In genomic region chr6:7146079-7146828, GRCh38 we compare ENCODE assay signal across 8 cellular contexts. TPM values are rescaled to one million over a fixed set of nuclear protein-coding genes. Genes with fewer than 3 reads are reported as not detected.
A peak's percentile ranks its signal among the peaks of the same experiment; 100 is the strongest.
DNase-seq lines count a peak whose midpoint lies in the region; ATAC-seq lines count a peak whose summit lies in the region.

No MANE protein-coding gene starts in this region.

- peaks cover 62% of the 10 kb centered on the region for H3K36me3 Mint-ChIP-seq in dendritic cell treated with granulocyte-macrophage colony-stimulating factor and Interleukin-4, amounts not matched to agents 40 ng/mL and 50 ng/mL, for 4 days (ENCODE audit: low read depth)

- peaks cover 77% of the 10 kb centered on the region for H3K4me1 Mint-ChIP-seq in dendritic cell treated with granulocyte-macrophage colony-stimulating factor and Interleukin-4, amounts not matched to agents 40 ng/mL and 50 ng/mL, for 4 days (ENCODE audit: low read depth)

- DNase-seq in NCI-H1694 treated with DMSO at 0.1 percent for 48 hours (lab: John Stamatoyannopoulos, UW) (peak; percentile 31), NCI-H1694 (lab: John Stamatoyannopoulos, UW) (no peak), RPMI7951 (ENCODE audit: low read depth) (peak; percentile 69), medulla oblongata (ENCODE audit: extremely low spot score) (peak; percentile 71), ureter (ENCODE audit: low spot score) (peak; percentile 64)
- DNase-seq in activated CD4-positive, CD25-positive, alpha-beta regulatory T cell treated with anti-CD3 and anti-CD28 coated beads, Interleukin-2, amount 50 U/mL, for 72 hours, result no peak

- ATAC-seq in HG03045 (IDR thresholded peaks at IDR 0.05; ENCODE audit: unreplicated experiment), result peak; percentile 52

- intact Hi-C loops in dendritic cell treated with granulocyte-macrophage colony-stimulating factor and Interleukin-4, amounts not matched to agents 40 ng/mL and 50 ng/mL, for 4 days (cut with micrococcal nuclease), result no loop called here

- H3K27me3 Mint-ChIP-seq in dendritic cell treated with granulocyte-macrophage colony-stimulating factor and Interleukin-4, amounts not matched to agents 40 ng/mL and 50 ng/mL, for 4 days, result no peaks in the 10 kb centered on the region

- peak overlapping the region; percentile 45 for H3K4me3 Mint-ChIP-seq in dendritic cell treated with granulocyte-macrophage colony-stimulating factor and Interleukin-4, amounts not matched to agents 40 ng/mL and 50 ng/mL, for 4 days

- peak overlapping the region; percentile 90 for H3K27ac Mint-ChIP-seq in dendritic cell treated with granulocyte-macrophage colony-stimulating factor and Interleukin-4, amounts not matched to agents 40 ng/mL and 50 ng/mL, for 4 days

- H3K9me3 Mint-ChIP-seq in dendritic cell treated with granulocyte-macrophage colony-stimulating factor and Interleukin-4, amounts not matched to agents 40 ng/mL and 50 ng/mL, for 4 days, result no peaks in the 10 kb centered on the region

RNA-seq across cellular contexts. Expression of gene RREB1, which starts 38.5 kb away (rescaled TPM):
- 5.8 and 6.0 TPM in 2 replicates for total RNA-seq in RPMI7951 (2014; rRNA removed; shearing (Covaris generic))
- 74.6 TPM for total RNA-seq in ureter

Comparison
In these comparisons a context has a peak if more than half of its experiments do, and no peak if none do; other contexts are left out.
1. DNase-seq: peak in NCI-H1694 treated with DMSO at 0.1 percent for 48 hours (single experiment), RPMI7951 (single experiment), medulla oblongata (single experiment) and ureter (single experiment); none in NCI-H1694 (single experiment) and activated CD4-positive, CD25-positive, alpha-beta regulatory T cell treated with anti-CD3 and anti-CD28 coated beads, Interleukin-2, amount 50 U/mL, for 72 hours (single experiment).
2. RNA of gene RREB1, which starts 38.5 kb away (total RNA-seq): 74.6 TPM in ureter (single experiment); 5.8 to 6.0 TPM in RPMI7951; every median in the first group is over 10 times any median in the second.